Comparison of ENCODE assay signal across 1 cellular context in genomic region chr16:20868890-20869289, GRCh38.
TF ChIP-seq lines count a peak whose summit lies in the region.

No MANE protein-coding gene starts in this region.

TF ChIP-seq in HepG2, 621 proteins besides CTCF, POLR2A, EP300 and RAD21 (continued from another document and continues in another):
- TF ChIP-seq MXD4 (CRISPR knock-in tag; IDR thresholded peaks at IDR 0.05) (no peak), GZF1 (CRISPR knock-in tag; IDR thresholded peaks at IDR 0.05) (no peak), ASH2L (IDR thresholded peaks at IDR 0.05; ENCODE audit: insufficient read length, low read depth, low read length) (no peak), ZNF746 (CRISPR knock-in tag; IDR thresholded peaks at IDR 0.05) (no peak), ZNF136 (CRISPR knock-in tag; IDR thresholded peaks at IDR 0.05; ENCODE audit: low read depth) (peak; percentile 65; the same call in 1 of the 2 replicates), ZKSCAN8 (CRISPR knock-in tag; IDR thresholded peaks at IDR 0.05; ENCODE audit: borderline replicate concordance) (no peak), ATF6 (CRISPR knock-in tag; conservative IDR thresholded peaks at IDR 0.05) (no peak), ZNF792 (CRISPR knock-in tag; IDR thresholded peaks at IDR 0.05) (peak; percentile 72; the same call in 1 of the 2 replicates), ZNF747 (CRISPR knock-in tag; IDR thresholded peaks at IDR 0.05; ENCODE audit: borderline replicate concordance) (no peak), ZMYM2 (CRISPR knock-in tag; IDR thresholded peaks at IDR 0.05) (no peak), ZNF589 (CRISPR knock-in tag; conservative IDR thresholded peaks at IDR 0.05) (no peak), GABPA (IDR thresholded peaks at IDR 0.05; ENCODE audit: low read depth, low read length) (no peak), GABPA (CRISPR knock-in tag; IDR thresholded peaks at IDR 0.05; ENCODE audit: low read depth) (no peak), ZNF432 (CRISPR knock-in tag; IDR thresholded peaks at IDR 0.05; ENCODE audit: borderline replicate concordance) (no peak), MTA1 (CRISPR knock-in tag; IDR thresholded peaks at IDR 0.05; ENCODE audit: borderline replicate concordance) (peak; percentile 44; the same call in 1 of the 2 replicates), ZNF205 (CRISPR knock-in tag; IDR thresholded peaks at IDR 0.05) (no peak), SMARCC2 (IDR thresholded peaks at IDR 0.05) (no peak), ZNF256 (CRISPR knock-in tag; conservative IDR thresholded peaks at IDR 0.05) (no peak), FOXC1 (CRISPR knock-in tag; IDR thresholded peaks at IDR 0.05; ENCODE audit: borderline replicate concordance) (no peak), MYNN (CRISPR knock-in tag; IDR thresholded peaks at IDR 0.05; ENCODE audit: low read depth) (no peak), ZNF605 (CRISPR knock-in tag; IDR thresholded peaks at IDR 0.05) (no peak), ZFYVE20 (CRISPR knock-in tag; IDR thresholded peaks at IDR 0.05; ENCODE audit: borderline replicate concordance, low read depth) (no peak), THAP11 (CRISPR knock-in tag; IDR thresholded peaks at IDR 0.05) (no peak), ZSCAN30 (CRISPR knock-in tag; IDR thresholded peaks at IDR 0.05) (no peak), NR3C1 (CRISPR knock-in tag; IDR thresholded peaks at IDR 0.05) (no peak), IRX3 (CRISPR knock-in tag; IDR thresholded peaks at IDR 0.05; ENCODE audit: borderline replicate concordance, low read depth) (no peak), ZNF770 (CRISPR knock-in tag; IDR thresholded peaks at IDR 0.05) (0 out of 2 replicates have a peak, but pooled peaks have one; percentile 55), BCL6 (CRISPR knock-in tag; IDR thresholded peaks at IDR 0.05) (peak; percentile 33; the same call in 1 of the 2 replicates), SMAD3 (CRISPR knock-in tag; IDR thresholded peaks at IDR 0.05) (no peak), TBX3 (IDR thresholded peaks at IDR 0.05; ENCODE audit: borderline replicate concordance) (no peak), POGK (CRISPR knock-in tag; conservative IDR thresholded peaks at IDR 0.05) (no peak), FUBP1 (CRISPR knock-in tag; IDR thresholded peaks at IDR 0.05; ENCODE audit: borderline replicate concordance) (no peak; the same call in 1 of the 2 replicates), ZNF235 (CRISPR knock-in tag; IDR thresholded peaks at IDR 0.05; ENCODE audit: borderline replicate concordance) (peak; percentile 34; the same call in 1 of the 2 replicates), ESRRA (CRISPR knock-in tag; IDR thresholded peaks at IDR 0.05; ENCODE audit: low read depth) (no peak), HBP1 (CRISPR knock-in tag; IDR thresholded peaks at IDR 0.05; ENCODE audit: low read depth) (no peak), LCORL (IDR thresholded peaks at IDR 0.05) (no peak), LCORL (CRISPR knock-in tag; IDR thresholded peaks at IDR 0.05) (0 out of 2 replicates have a peak, but pooled peaks have one; percentile 47), TEF (CRISPR knock-in tag; IDR thresholded peaks at IDR 0.05) (no peak), ISX (CRISPR knock-in tag; conservative IDR thresholded peaks at IDR 0.05) (no peak), MAFG (CRISPR knock-in tag; IDR thresholded peaks at IDR 0.05) (no peak), ZC3H13 (CRISPR knock-in tag; IDR thresholded peaks at IDR 0.05) (no peak; the same call in 1 of the 2 replicates), ZNF841 (CRISPR knock-in tag; IDR thresholded peaks at IDR 0.05; ENCODE audit: borderline replicate concordance) (no peak), RBM22 (optimal IDR thresholded peaks at IDR 0.05; ENCODE audit: low read length) (no peak), NAIF1 (CRISPR knock-in tag; IDR thresholded peaks at IDR 0.05; ENCODE audit: borderline replicate concordance) (no peak), MTF1 (CRISPR knock-in tag; IDR thresholded peaks at IDR 0.05) (no peak), ZFP91 (CRISPR knock-in tag; IDR thresholded peaks at IDR 0.05; ENCODE audit: borderline replicate concordance) (peak; percentile 66; the same call in 1 of the 2 replicates), KDM5B (CRISPR knock-in tag; IDR thresholded peaks at IDR 0.05; ENCODE audit: borderline replicate concordance) (no peak), HMGXB4 (CRISPR knock-in tag; IDR thresholded peaks at IDR 0.05; ENCODE audit: borderline replicate concordance in 1 of 2, low read depth in 1 of 2) (no peak), PHB2 (IDR thresholded peaks at IDR 0.05; ENCODE audit: partially characterized antibody) (no peak), RFXAP (CRISPR knock-in tag; IDR thresholded peaks at IDR 0.05; ENCODE audit: borderline replicate concordance) (no peak), MIER3 (CRISPR knock-in tag; IDR thresholded peaks at IDR 0.05; ENCODE audit: borderline replicate concordance) (no peak), ZNF687 (CRISPR knock-in tag; IDR thresholded peaks at IDR 0.05) (peak; percentile 92)
